Comparison of ENCODE assay signal across 1 cellular context in genomic region chr12:15982071-15982470, GRCh38.
TF ChIP-seq lines count a peak whose summit lies in the region.

No MANE protein-coding gene starts in this region.

TF ChIP-seq in GM23338, 12 proteins besides CTCF, POLR2A, EP300 and RAD21:
- no peak for TF ChIP-seq ZNF114 (CRISPR knock-in tag; IDR thresholded peaks at IDR 0.05)
- TF ChIP-seq JUNB (IDR thresholded peaks at IDR 0.05; ENCODE audit: unreplicated experiment): no peak
- no peak for TF ChIP-seq STAT1 (IDR thresholded peaks at IDR 0.05; ENCODE audit: unreplicated experiment)
- no peak for TF ChIP-seq NANOG (IDR thresholded peaks at IDR 0.05; ENCODE audit: borderline replicate concordance)
- TF ChIP-seq EZH2 (IDR thresholded peaks at IDR 0.05; ENCODE audit: low read depth, unreplicated experiment): no peak
- no peak for TF ChIP-seq EZH2phosphoT487 (IDR thresholded peaks at IDR 0.05; ENCODE audit: unreplicated experiment)
- TF ChIP-seq ETS1 (IDR thresholded peaks at IDR 0.05): no peak
- no peak for TF ChIP-seq ZNF331 (CRISPR knock-in tag; IDR thresholded peaks at IDR 0.05; ENCODE audit: low read depth)
- no peak for TF ChIP-seq ZNF462 (CRISPR knock-in tag; IDR thresholded peaks at IDR 0.05)
- TF ChIP-seq POLR2AphosphoS5 (IDR thresholded peaks at IDR 0.05; ENCODE audit: low read depth): no peak
- TF ChIP-seq REST (IDR thresholded peaks at IDR 0.05; ENCODE audit: unreplicated experiment): no peak
- TF ChIP-seq CREB1 (CRISPR knock-in tag; IDR thresholded peaks at IDR 0.05; ENCODE audit: low read depth): no peak
TF ChIP-seq in GM23338: peak in this region for 0.
